In genomic region chr2:142330458-142330857, GRCh38 we compare ENCODE assay signal across 3 cellular contexts.
"Had no signal": no experiment of that assay in that cellular context is flagged by ENCODE, and none has a peak within 500 bp of the region (broad histone marks: within the 10 kb centered on the region; RNA-seq: fewer than 3 reads in every experiment).

No MANE protein-coding gene starts in this region.

- H3K4me3 ChIP-seq: GM12878 had no signal

- DNase-seq: GDM1, GF-D8 had no signal

- ATAC-seq: GM12878 had no signal
